In genomic region chr3:155778441-155778840, GRCh38 we compare ENCODE assay signal across 17 cellular contexts. TPM values are rescaled to one million over a fixed set of nuclear protein-coding genes. Genes with fewer than 3 reads are reported as not detected.
DNase-seq lines count a peak whose midpoint lies in the region; ATAC-seq and TF ChIP-seq lines count a peak whose summit lies in the region.
"Had no signal": no experiment of that assay in that cellular context is flagged by ENCODE, and none has a peak within 500 bp of the region (broad histone marks: within the 10 kb centered on the region; RNA-seq: fewer than 3 reads in every experiment).

No MANE protein-coding gene starts in this region.

- peak; percentile 2 for DNase-seq in AG08395 (ENCODE audit: low spot score)
- DNase-seq in HCEC 1CT = peak; percentile 23
- DNase-seq in astrocyte of the hippocampus (ENCODE audit: low read depth, low spot score) = peak; percentile 25
- DNase-seq in hepatic stellate cell (ENCODE audit: low spot score) = peak; percentile 34
- no peak for DNase-seq in lower lobe of right lung
- no peak for DNase-seq in cardiac septum (ENCODE audit: low spot score)
- DNase-seq in trophoblast cell = no peak
- DNase-seq: Calu3, GF-D8, H7, NCI-H1436, NCI-H2081, NCI-H524, SHP77 treated with DMSO at 0.1 percent for 48 hours had no signal

- no peak overlapping the region for H3K9ac ChIP-seq in trophoblast cell (ENCODE audit: low read length)

- H3K4ac ChIP-seq in trophoblast cell (ENCODE audit: low read depth, low read length) = no peak overlapping the region

- H3K9me3 ChIP-seq in lower lobe of right lung = peaks cover 17% of the 10 kb centered on the region
- H3K9me3 ChIP-seq in trophoblast cell (ENCODE audit: insufficient read depth, low read depth, low read length) = no peaks in the 10 kb centered on the region

- no peak overlapping the region for H3K18ac ChIP-seq in trophoblast cell (ENCODE audit: low read length)

- H2BK5ac ChIP-seq in trophoblast cell (ENCODE audit: low read depth, low read length, poor library complexity) = no peak overlapping the region

- H2BK120ac ChIP-seq in trophoblast cell (ENCODE audit: insufficient read depth, low read length, poor library complexity) = no peak overlapping the region

- H4K8ac ChIP-seq in trophoblast cell (ENCODE audit: low read depth, low read length) = no peak overlapping the region

- no peak overlapping the region for H3K23ac ChIP-seq in trophoblast cell (ENCODE audit: low read length)

- no peak overlapping the region for H3K14ac ChIP-seq in trophoblast cell (ENCODE audit: low read length)

- H3K79me1 ChIP-seq in trophoblast cell (ENCODE audit: low read length) = no peaks in the 10 kb centered on the region

- H3K4me3 ChIP-seq in lower lobe of right lung (no peak overlapping the region), trophoblast cell (ENCODE audit: low read depth, low read length) (no peak overlapping the region)

- no peak overlapping the region for H4K91ac ChIP-seq in trophoblast cell (ENCODE audit: low read depth, low read length)

- H3K36me3 ChIP-seq in lower lobe of right lung (no peaks in the 10 kb centered on the region), trophoblast cell (ENCODE audit: control insufficient read depth in 1 of 2, insufficient read depth in 2 of 2, low read length in 2 of 2) (no peaks in the 10 kb centered on the region)

- intact Hi-C loops in lower lobe of right lung (cut with DNase I) (no loop called here), cardiac septum (cut with DNase I) (no loop called here)

- no peak for TF ChIP-seq CTCF in lower lobe of right lung (IDR thresholded peaks at IDR 0.05)

- no peak overlapping the region for H3K27ac ChIP-seq in lower lobe of right lung
- no peak overlapping the region for H3K27ac ChIP-seq in trophoblast cell (ENCODE audit: low read depth, low read length)
- H3K27ac ChIP-seq: 22Rv1 had no signal

- H2BK12ac ChIP-seq in trophoblast cell (ENCODE audit: low read length) = no peak overlapping the region

- H3K4me1 ChIP-seq in lower lobe of right lung (no peaks in the 10 kb centered on the region), trophoblast cell (ENCODE audit: control insufficient read depth in 1 of 2, insufficient read depth in 2 of 2, low read length in 2 of 2) (no peaks in the 10 kb centered on the region)

- no peak overlapping the region for H4K12ac ChIP-seq in trophoblast cell (ENCODE audit: low read depth, low read length)

- H3K4me2 ChIP-seq in trophoblast cell (ENCODE audit: low read length) = no peak overlapping the region

- H2AK5ac ChIP-seq in trophoblast cell (ENCODE audit: low read length) = no peak overlapping the region

- no peak overlapping the region for H2AFZ ChIP-seq in trophoblast cell (ENCODE audit: insufficient read depth, low read length, poor library complexity)

- H3K79me2 ChIP-seq in trophoblast cell (ENCODE audit: control insufficient read depth, insufficient read depth, low read length, poor library complexity) = no peaks in the 10 kb centered on the region

- ATAC-seq in lower lobe of right lung (no peak), HG02588 (IDR thresholded peaks at IDR 0.05; ENCODE audit: unreplicated experiment) (no peak)

- H3K27me3 ChIP-seq in lower lobe of right lung (ENCODE audit: low read depth) (no peaks in the 10 kb centered on the region), trophoblast cell (ENCODE audit: insufficient read depth, low read length) (no peaks in the 10 kb centered on the region)

RNA-seq across cellular contexts. Expression of gene C3orf33, which starts 27.6 kb away (rescaled TPM):
- total RNA-seq in lower lobe of right lung = 3.6 TPM
- 7.2 TPM for total RNA-seq in cardiac septum
- 0.77 and 1.0 TPM in 2 replicates for polyA plus RNA-seq in trophoblast cell (2013)

RNA-seq across cellular contexts. Expression of gene PLCH1, which starts 33.6 kb away (rescaled TPM):
- total RNA-seq in lower lobe of right lung (14.0 TPM), cardiac septum (0.16 TPM)
- polyA plus RNA-seq in trophoblast cell (2013) = 1.2 and 1.5 TPM in 2 replicates
- polyA plus RNA-seq: CD14-positive monocyte had no signal

Comparison
In these comparisons a context has a peak if more than half of its experiments do, and no peak if none do; other contexts are left out.
1. DNase-seq: peak in AG08395 (single experiment), HCEC 1CT (single experiment), astrocyte of the hippocampus (single experiment) and hepatic stellate cell (single experiment); none in lower lobe of right lung (single experiment), cardiac septum (single experiment) and trophoblast cell (0 of 2).
2. RNA of gene PLCH1, which starts 33.6 kb away (total RNA-seq): 14.0 TPM in lower lobe of right lung (single experiment); 0.16 TPM in cardiac septum (single experiment); every median in the first group is over 10 times any median in the second.